ENCODE assay signal across 27 cellular contexts in the genomic region with DNA sequence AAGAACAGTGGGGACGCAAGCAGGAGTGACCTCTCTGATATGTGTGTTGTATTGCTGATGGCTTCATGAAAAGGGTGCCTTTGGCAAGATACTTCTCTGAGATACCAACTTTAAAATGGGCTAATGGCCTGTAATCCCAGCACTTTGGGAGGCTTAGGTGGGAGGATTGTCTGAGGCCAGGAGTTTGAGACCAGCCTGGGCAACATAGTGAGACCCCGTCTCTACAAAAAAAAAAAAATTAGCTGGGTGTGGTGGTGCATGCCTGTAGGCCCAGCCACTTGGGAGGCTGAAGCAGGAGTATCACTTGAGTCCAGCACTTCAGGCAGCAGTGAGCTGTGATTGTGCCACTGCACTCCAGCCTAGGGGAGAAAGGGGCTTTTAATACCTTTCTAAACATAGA. TPM values are rescaled to one million over a fixed set of nuclear protein-coding genes. Genes with fewer than 3 reads are reported as not detected.
DNase-seq lines count a peak whose midpoint lies in the region; ATAC-seq, FAIRE-seq and TF ChIP-seq lines count a peak whose summit lies in the region.
"Had no signal": no experiment of that assay in that cellular context is flagged by ENCODE, and none has a peak within 500 bp of the region (broad histone marks: within the 10 kb centered on the region; RNA-seq: fewer than 3 reads in every experiment).

No MANE protein-coding gene starts in this region.

- POLR2A ChIA-PET in CD8-positive, alpha-beta T cell (lab: Charles Lee): no interaction called here

- no peak for ATAC-seq in CD4-positive, CD25-positive, alpha-beta regulatory T cell (ENCODE audit: low read depth in 2 of 2)
- no peak for ATAC-seq in CD8-positive, alpha-beta T cell
- ATAC-seq in T-helper 17 cell (no peak), GM21576 (IDR thresholded peaks at IDR 0.05; ENCODE audit: unreplicated experiment) (no peak)
- ATAC-seq: A549, GM23338, Panc1 had no signal

- no peak overlapping the region for H3K4me3 ChIP-seq in CD4-positive, CD25-positive, alpha-beta regulatory T cell (ENCODE audit: low read depth, low read length)
- no peak overlapping the region for H3K4me3 ChIP-seq in CD8-positive, alpha-beta T cell (ENCODE audit: low read depth, low read length)
- no peak overlapping the region for H3K4me3 ChIP-seq in kidney (ENCODE audit: low read length in 2 of 2)
- H3K4me3 ChIP-seq: A549; BLaER1 treated with 17β-estradiol and CSF1 and Interleukin-3, amounts not matched to agents 10 nM and 100 nM; GM23338; HAP-1 had no signal

- H3K27ac Mint-ChIP-seq in CD4-positive, CD25-positive, alpha-beta regulatory T cell: peak overlapping the region in 2 of 3 donors; percentile 60 to 80
- peak overlapping the region; percentile 25 for H3K27ac Mint-ChIP-seq in CD8-positive, alpha-beta T cell
- H3K27ac Mint-ChIP-seq in T-helper 17 cell: peak overlapping the region; percentile 74
- H3K27ac Mint-ChIP-seq: GM23338, IgD-negative memory B cell had no signal

- H3K27ac ChIP-seq in CD4-positive, CD25-positive, alpha-beta regulatory T cell (ENCODE audit: insufficient read depth, low read length, poor library complexity, severe bottlenecking): peak overlapping the region; percentile 11
- H3K27ac ChIP-seq in CD8-positive, alpha-beta T cell (ENCODE audit: low read depth, low read length): no peak overlapping the region
- H3K27ac ChIP-seq in kidney (ENCODE audit: low read depth in 2 of 2, low read length in 2 of 2): no peak overlapping the region
- H3K27ac ChIP-seq: A549; BLaER1 treated with 17β-estradiol and CSF1 and Interleukin-3, amounts not matched to agents 10 nM and 100 nM; KMS-11; RWPE1 had no signal

- H3K9me3 Mint-ChIP-seq in CD4-positive, CD25-positive, alpha-beta regulatory T cell: no peaks in the 10 kb centered on the region
- no peaks in the 10 kb centered on the region for H3K9me3 Mint-ChIP-seq in CD8-positive, alpha-beta T cell

- no peaks in the 10 kb centered on the region for H3K27me3 ChIP-seq in CD4-positive, CD25-positive, alpha-beta regulatory T cell (ENCODE audit: control insufficient read depth, insufficient read depth, low read length)
- H3K27me3 ChIP-seq in CD8-positive, alpha-beta T cell (ENCODE audit: insufficient read depth, low read length): no peaks in the 10 kb centered on the region
- H3K27me3 ChIP-seq: BLaER1 treated with 17β-estradiol and CSF1 and Interleukin-3, amounts not matched to agents 10 nM and 100 nM had no signal

- H3K4me3 Mint-ChIP-seq in CD4-positive, CD25-positive, alpha-beta regulatory T cell: peak overlapping the region in 1 of 4 donors; percentile 55
- H3K4me3 Mint-ChIP-seq in CD8-positive, alpha-beta T cell: no peak overlapping the region
- peak overlapping the region; percentile 21 for H3K4me3 Mint-ChIP-seq in T-helper 17 cell
- H3K4me3 Mint-ChIP-seq: GM23338 had no signal

- no peaks in the 10 kb centered on the region for H3K36me3 ChIP-seq in CD4-positive, CD25-positive, alpha-beta regulatory T cell (ENCODE audit: control insufficient read depth, insufficient read depth, low read length)
- no peaks in the 10 kb centered on the region for H3K36me3 ChIP-seq in CD8-positive, alpha-beta T cell (ENCODE audit: insufficient read depth, low read length)
- no peaks in the 10 kb centered on the region for H3K36me3 ChIP-seq in kidney (ENCODE audit: control insufficient read depth in 1 of 2, insufficient read depth in 2 of 2, low read length in 2 of 2)

- peaks cover 41 to 83% (median 59%) of the 10 kb centered on the region in 4 donors for H3K4me1 Mint-ChIP-seq in CD4-positive, CD25-positive, alpha-beta regulatory T cell
- H3K4me1 Mint-ChIP-seq in CD8-positive, alpha-beta T cell (ENCODE audit: low read depth): peaks cover 72% of the 10 kb centered on the region
- peaks cover 48% of the 10 kb centered on the region for H3K4me1 Mint-ChIP-seq in T-helper 17 cell

- intact Hi-C loops in CD8-positive, alpha-beta T cell (cut with DNase I, micrococcal nuclease): no loop called here
- intact Hi-C loops in kidney (cut with DNase I): no loop called here

- no peak for DNase-seq in CD4-positive, CD25-positive, alpha-beta regulatory T cell
- DNase-seq in CD8-positive, alpha-beta T cell: no peak
- DNase-seq in T-helper 17 cell (no peak), kidney (peak; percentile 13), NCI-H510A treated with DMSO at 0.1 percent for 48 hours (lab: John Stamatoyannopoulos, UW) (no peak), nucleus accumbens (lab: John Stamatoyannopoulos, UW) (no peak), germinal center (ENCODE audit: low spot score) (no peak)
- DNase-seq: AML-193, DMS153, DND-41, NCI-H1048, NCI-H1417 treated with DMSO at 0.1 percent for 48 hours, NCI-H1694 treated with DMSO at 0.1 percent for 48 hours, NCI-H2081, NCI-H2227 treated with DMSO at 0.1 percent for 48 hours, NCI-H69, SHP77 had no signal

- H3K4me1 ChIP-seq in CD4-positive, CD25-positive, alpha-beta regulatory T cell (ENCODE audit: control insufficient read depth, insufficient read depth, low read length, poor library complexity, severe bottlenecking): peaks cover 29% of the 10 kb centered on the region
- peaks cover 21% of the 10 kb centered on the region for H3K4me1 ChIP-seq in CD8-positive, alpha-beta T cell (ENCODE audit: insufficient read depth, low read length)
- peaks cover 3% of the 10 kb centered on the region in 2 donors for H3K4me1 ChIP-seq in kidney (ENCODE audit: control insufficient read depth in 1 of 2, insufficient read depth in 1 of 2, low read depth in 1 of 2, low read length in 2 of 2)

- no peak overlapping the region for H3K9ac ChIP-seq in kidney (ENCODE audit: low read length in 2 of 2)
- H3K9ac ChIP-seq: KMS-11 had no signal

- FAIRE-seq in kidney (lab: Jason Lieb, UNC): no peak
- FAIRE-seq: A549, GM19239 had no signal

- no peaks in the 10 kb centered on the region for H3K27me3 Mint-ChIP-seq in CD4-positive, CD25-positive, alpha-beta regulatory T cell
- no peaks in the 10 kb centered on the region for H3K27me3 Mint-ChIP-seq in CD8-positive, alpha-beta T cell (ENCODE audit: low read depth)
- H3K27me3 Mint-ChIP-seq in T-helper 17 cell: no peaks in the 10 kb centered on the region
- H3K27me3 Mint-ChIP-seq: IgD-negative memory B cell had no signal

- CTCF ChIA-PET in CD8-positive, alpha-beta T cell (lab: Charles Lee): no interaction called here

- no peak for TF ChIP-seq CTCF in CD8-positive, alpha-beta T cell (IDR thresholded peaks at IDR 0.05)
- no peak for TF ChIP-seq CTCF in kidney (IDR thresholded peaks at IDR 0.05; ENCODE audit: borderline replicate concordance, extremely low read depth, insufficient read depth)

- peaks cover 7% of the 10 kb centered on the region for H3K36me3 Mint-ChIP-seq in CD4-positive, CD25-positive, alpha-beta regulatory T cell
- H3K36me3 Mint-ChIP-seq in CD8-positive, alpha-beta T cell: peaks cover 18% of the 10 kb centered on the region
- H3K36me3 Mint-ChIP-seq in T-helper 17 cell (ENCODE audit: low read depth): peaks cover under 1% of the 10 kb centered on the region

- H3K9me3 ChIP-seq in CD4-positive, CD25-positive, alpha-beta regulatory T cell (ENCODE audit: control insufficient read depth in 2 of 2, low read length in 2 of 2): no peaks in the 10 kb centered on the region
- no peaks in the 10 kb centered on the region for H3K9me3 ChIP-seq in CD8-positive, alpha-beta T cell (ENCODE audit: low read length)
- H3K9me3 ChIP-seq in T-helper 17 cell (ENCODE audit: control insufficient read depth, low read length, poor library complexity, severe bottlenecking): no peaks in the 10 kb centered on the region
- H3K9me3 ChIP-seq in kidney (ENCODE audit: control insufficient read depth in 1 of 2, low read length in 2 of 2): no peaks in the 10 kb centered on the region
- H3K9me3 ChIP-seq: A549, HAP-1 had no signal

RNA-seq across cellular contexts. Expression of a gene that starts 9.8 kb away (rescaled TPM):
- 176 TPM for total RNA-seq in CD4-positive, CD25-positive, alpha-beta regulatory T cell
- 10 to 100 TPM; 18.9 to 29.1 (median 23.5) TPM for polyA plus RNA-seq in CD4-positive, CD25-positive, alpha-beta regulatory T cell
- total RNA-seq in CD8-positive, alpha-beta T cell: 100 to 1,000 TPM; 107 to 109 TPM
- total RNA-seq in T-helper 17 cell (100 to 1,000 TPM; 147 to 148 TPM), kidney (113 TPM)
- 12.8 TPM for polyA plus RNA-seq in kidney (ENCODE audit: insufficient read depth, low read depth, low replicate concordance)
